Comparison of ENCODE assay signal across 1 cellular context in the genomic region with DNA sequence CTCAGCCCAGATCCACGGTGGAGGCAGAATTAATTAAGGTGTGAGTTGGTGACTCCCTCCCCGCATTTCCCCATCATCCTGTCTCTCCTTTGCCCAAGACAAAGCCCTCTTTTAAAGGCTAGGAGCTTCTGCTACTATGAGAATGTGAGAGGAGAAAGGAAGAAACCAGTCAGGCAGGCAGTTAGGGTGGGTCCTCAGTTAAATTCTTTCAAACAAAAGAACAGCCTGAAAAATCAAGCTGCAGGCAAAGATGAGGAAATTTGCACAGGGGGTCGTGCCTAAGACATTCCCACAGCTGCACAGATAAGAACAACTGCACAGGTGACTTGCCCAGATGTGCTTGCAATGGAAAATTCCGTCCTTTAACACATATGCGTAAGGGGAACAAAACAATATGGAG.
TF ChIP-seq lines count a peak whose summit lies in the region.

No MANE protein-coding gene starts in this region.

TF ChIP-seq in HEK293, 187 proteins besides CTCF, POLR2A, EP300 and RAD21 (continued from another document):
- TF ChIP-seq ZNF16 (tag by site-specific recombination; IDR thresholded peaks at IDR 0.05; ENCODE audit: low read depth): no peak
- TF ChIP-seq, protein P1, sequence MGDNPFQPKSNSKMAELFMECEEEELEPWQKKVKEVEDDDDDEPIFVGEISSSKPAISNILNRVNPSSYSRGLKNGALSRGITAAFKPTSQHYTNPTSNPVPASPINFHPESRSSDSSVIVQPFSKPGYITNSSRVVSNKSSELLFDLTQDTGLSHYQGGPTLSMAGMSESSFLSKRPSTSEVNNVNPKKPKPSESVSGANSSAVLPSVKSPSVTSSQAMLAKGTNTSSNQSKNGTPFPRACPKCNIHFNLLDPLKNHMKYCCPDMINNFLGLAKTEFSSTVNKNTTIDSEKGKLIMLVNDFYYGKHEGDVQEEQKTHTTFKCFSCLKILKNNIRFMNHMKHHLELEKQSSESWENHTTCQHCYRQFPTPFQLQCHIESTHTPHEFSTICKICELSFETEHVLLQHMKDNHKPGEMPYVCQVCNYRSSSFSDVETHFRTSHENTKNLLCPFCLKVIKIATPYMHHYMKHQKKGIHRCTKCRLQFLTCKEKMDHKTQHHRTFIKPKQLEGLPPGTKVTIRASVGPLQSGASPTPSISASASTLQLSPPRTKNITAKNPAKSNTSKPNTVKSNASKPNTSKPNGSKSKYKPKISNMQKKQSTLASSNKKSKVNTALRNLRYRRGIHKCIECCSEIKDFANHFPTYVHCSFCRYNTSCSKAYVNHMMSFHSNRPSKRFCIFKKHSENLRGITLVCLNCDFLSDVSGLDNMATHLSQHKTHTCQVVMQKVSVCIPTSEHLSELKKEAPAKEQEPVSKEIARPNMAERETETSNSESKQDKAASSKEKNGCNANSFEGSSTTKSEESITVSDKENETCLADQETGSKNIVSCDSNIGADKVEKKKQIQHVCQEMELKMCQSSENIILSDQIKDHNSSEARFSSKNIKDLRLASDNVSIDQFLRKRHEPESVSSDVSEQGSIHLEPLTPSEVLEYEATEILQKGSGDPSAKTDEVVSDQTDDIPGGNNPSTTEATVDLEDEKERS (tag by site-specific recombination; IDR thresholded peaks at IDR 0.05): 0 out of 2 replicates have a peak, but pooled peaks have one; percentile 40
- TF ChIP-seq, protein P2, sequence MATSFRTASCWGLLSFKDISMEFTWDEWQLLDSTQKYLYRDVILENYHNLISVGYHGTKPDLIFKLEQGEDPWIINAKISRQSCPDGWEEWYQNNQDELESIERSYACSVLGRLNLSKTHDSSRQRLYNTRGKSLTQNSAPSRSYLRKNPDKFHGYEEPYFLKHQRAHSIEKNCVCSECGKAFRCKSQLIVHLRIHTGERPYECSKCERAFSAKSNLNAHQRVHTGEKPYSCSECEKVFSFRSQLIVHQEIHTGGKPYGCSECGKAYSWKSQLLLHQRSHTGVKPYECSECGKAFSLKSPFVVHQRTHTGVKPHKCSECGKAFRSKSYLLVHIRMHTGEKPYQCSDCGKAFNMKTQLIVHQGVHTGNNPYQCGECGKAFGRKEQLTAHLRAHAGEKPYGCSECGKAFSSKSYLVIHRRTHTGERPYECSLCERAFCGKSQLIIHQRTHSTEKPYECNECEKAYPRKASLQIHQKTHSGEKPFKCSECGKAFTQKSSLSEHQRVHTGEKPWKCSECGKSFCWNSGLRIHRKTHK (tag by site-specific recombination; IDR thresholded peaks at IDR 0.05): no peak
- TF ChIP-seq, protein P3, sequence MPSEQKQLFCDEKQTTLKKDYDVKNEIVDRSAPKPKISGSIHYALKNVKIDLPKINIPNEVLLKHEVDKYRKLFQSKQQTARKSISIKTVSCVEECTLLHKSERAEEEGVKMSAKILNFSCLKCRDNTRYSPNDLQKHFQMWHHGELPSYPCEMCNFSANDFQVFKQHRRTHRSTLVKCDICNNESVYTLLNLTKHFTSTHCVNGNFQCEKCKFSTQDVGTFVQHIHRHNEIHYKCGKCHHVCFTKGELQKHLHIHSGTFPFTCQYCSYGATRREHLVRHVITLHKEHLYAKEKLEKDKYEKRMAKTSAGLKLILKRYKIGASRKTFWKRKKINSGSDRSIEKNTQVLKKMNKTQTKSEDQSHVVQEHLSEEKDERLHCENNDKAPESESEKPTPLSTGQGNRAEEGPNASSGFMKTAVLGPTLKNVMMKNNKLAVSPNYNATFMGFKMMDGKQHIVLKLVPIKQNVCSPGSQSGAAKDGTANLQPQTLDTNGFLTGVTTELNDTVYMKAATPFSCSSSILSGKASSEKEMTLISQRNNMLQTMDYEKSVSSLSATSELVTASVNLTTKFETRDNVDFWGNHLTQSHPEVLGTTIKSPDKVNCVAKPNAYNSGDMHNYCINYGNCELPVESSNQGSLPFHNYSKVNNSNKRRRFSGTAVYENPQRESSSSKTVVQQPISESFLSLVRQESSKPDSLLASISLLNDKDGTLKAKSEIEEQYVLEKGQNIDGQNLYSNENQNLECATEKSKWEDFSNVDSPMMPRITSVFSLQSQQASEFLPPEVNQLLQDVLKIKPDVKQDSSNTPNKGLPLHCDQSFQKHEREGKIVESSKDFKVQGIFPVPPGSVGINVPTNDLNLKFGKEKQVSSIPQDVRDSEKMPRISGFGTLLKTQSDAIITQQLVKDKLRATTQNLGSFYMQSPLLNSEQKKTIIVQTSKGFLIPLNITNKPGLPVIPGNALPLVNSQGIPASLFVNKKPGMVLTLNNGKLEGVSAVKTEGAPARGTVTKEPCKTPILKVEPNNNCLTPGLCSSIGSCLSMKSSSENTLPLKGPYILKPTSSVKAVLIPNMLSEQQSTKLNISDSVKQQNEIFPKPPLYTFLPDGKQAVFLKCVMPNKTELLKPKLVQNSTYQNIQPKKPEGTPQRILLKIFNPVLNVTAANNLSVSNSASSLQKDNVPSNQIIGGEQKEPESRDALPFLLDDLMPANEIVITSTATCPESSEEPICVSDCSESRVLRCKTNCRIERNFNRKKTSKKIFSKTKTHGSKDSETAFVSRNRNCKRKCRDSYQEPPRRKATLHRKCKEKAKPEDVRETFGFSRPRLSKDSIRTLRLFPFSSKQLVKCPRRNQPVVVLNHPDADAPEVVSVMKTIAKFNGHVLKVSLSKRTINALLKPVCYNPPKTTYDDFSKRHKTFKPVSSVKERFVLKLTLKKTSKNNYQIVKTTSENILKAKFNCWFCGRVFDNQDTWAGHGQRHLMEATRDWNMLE (tag by site-specific recombination; conservative IDR thresholded peaks at IDR 0.05; ENCODE audit: low read depth): 0 out of 2 replicates have a peak, but pooled peaks have one; percentile 32
- no peak for TF ChIP-seq ZNF561 (tag by site-specific recombination; IDR thresholded peaks at IDR 0.05; ENCODE audit: borderline replicate concordance)
- TF ChIP-seq ZBTB20 (tag by site-specific recombination; IDR thresholded peaks at IDR 0.05): no peak
- TF ChIP-seq, protein P4, sequence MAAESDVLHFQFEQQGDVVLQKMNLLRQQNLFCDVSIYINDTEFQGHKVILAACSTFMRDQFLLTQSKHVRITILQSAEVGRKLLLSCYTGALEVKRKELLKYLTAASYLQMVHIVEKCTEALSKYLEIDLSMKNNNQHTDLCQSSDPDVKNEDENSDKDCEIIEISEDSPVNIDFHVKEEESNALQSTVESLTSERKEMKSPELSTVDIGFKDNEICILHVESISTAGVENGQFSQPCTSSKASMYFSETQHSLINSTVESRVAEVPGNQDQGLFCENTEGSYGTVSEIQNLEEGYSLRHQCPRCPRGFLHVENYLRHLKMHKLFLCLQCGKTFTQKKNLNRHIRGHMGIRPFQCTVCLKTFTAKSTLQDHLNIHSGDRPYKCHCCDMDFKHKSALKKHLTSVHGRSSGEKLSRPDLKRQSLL (tag by site-specific recombination; IDR thresholded peaks at IDR 0.05): no peak
- TF ChIP-seq ZSCAN16 (tag by site-specific recombination; IDR thresholded peaks at IDR 0.05): no peak
- TF ChIP-seq ZNF529 (tag by site-specific recombination; IDR thresholded peaks at IDR 0.05; ENCODE audit: insufficient replicate concordance): no peak
